Comparison of ENCODE assay signal across 1 cellular context in genomic region chr7:41116337-41116736, GRCh38.
TF ChIP-seq lines count a peak whose summit lies in the region.

No MANE protein-coding gene starts in this region.

TF ChIP-seq in IMR-90, 13 proteins besides CTCF, POLR2A, EP300 and RAD21:
- TF ChIP-seq RCOR1 (IDR thresholded peaks at IDR 0.05; ENCODE audit: insufficient replicate concordance, low read length) (no peak), MAFK (IDR thresholded peaks at IDR 0.05; ENCODE audit: low read depth, low read length) (no peak), FOS (IDR thresholded peaks at IDR 0.05; ENCODE audit: low read depth, low read length) (no peak), BHLHE40 (IDR thresholded peaks at IDR 0.05; ENCODE audit: low read depth, low read length) (no peak), CEBPB (IDR thresholded peaks at IDR 0.05; ENCODE audit: low read depth, low read length) (no peak)
